ENCODE assay signal across 27 cellular contexts in the genomic region with DNA sequence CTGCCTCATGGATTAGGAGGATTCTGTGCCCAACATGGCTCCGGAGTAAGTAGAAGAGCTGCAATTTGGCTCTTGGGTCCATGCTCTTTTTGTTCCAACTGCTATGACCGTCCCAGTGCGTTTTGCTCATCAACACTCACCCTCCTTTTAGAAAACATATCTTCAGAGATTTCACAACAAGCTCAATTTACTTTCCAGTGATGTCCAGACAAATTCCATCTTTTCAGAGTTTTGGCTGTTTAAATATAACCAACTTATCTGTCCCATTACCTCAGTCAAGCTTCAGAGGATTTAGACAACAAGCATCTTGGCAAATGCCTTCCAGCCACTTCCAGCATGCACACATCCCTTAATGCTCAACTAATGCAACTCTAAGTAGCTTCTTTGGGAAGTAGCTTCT. TPM values are rescaled to one million over a fixed set of nuclear protein-coding genes. Genes with fewer than 3 reads are reported as not detected.
A peak's percentile ranks its signal among the peaks of the same experiment; 100 is the strongest.
DNase-seq lines count a peak whose midpoint lies in the region; ATAC-seq and TF ChIP-seq lines count a peak whose summit lies in the region.
"Had no signal": no experiment of that assay in that cellular context is flagged by ENCODE, and none has a peak within 500 bp of the region (broad histone marks: within the 10 kb centered on the region; RNA-seq: fewer than 3 reads in every experiment).

No MANE protein-coding gene starts in this region.

- no peaks in the 10 kb centered on the region for H3K27me3 ChIP-seq in gastroesophageal sphincter
- no peaks in the 10 kb centered on the region for H3K27me3 ChIP-seq in right cardiac atrium (ENCODE audit: control insufficient read depth, insufficient read depth)
- no peaks in the 10 kb centered on the region for H3K27me3 ChIP-seq in upper lobe of right lung
- H3K27me3 ChIP-seq in mammary epithelial cell (ENCODE audit: insufficient read depth, low read length): peaks cover 6% of the 10 kb centered on the region

- no peaks in the 10 kb centered on the region for H4K20me1 ChIP-seq in mammary epithelial cell (ENCODE audit: insufficient read depth, low read length)

- 43 to 55% methylated on average over 3 of the region's 3 CpGs for WGBS in gastroesophageal sphincter (ENCODE audit: low coverage in 1 of 2), 2 donors
- WGBS in right cardiac atrium: 54% methylated on average over 3 of the region's 3 CpGs
- 94% methylated on average over 3 of the region's 3 CpGs for WGBS in mammary epithelial cell (ENCODE audit: low coverage, missing lambda C conversion rate)

- H3K9me3 ChIP-seq in gastroesophageal sphincter (no peaks in the 10 kb centered on the region), right cardiac atrium (ENCODE audit: control insufficient read depth, low read length) (no peaks in the 10 kb centered on the region), upper lobe of right lung (no peaks in the 10 kb centered on the region), mammary epithelial cell (replicated peaks; ENCODE audit: insufficient read depth, low read length) (no peaks in the 10 kb centered on the region)
- H3K9me3 ChIP-seq: Caco-2 had no signal

- TF ChIP-seq POLR2A in gastroesophageal sphincter (IDR thresholded peaks at IDR 0.05): no peak

- ATAC-seq in gastroesophageal sphincter (peak; percentile 75), right cardiac atrium (peak; percentile 68 to 79), upper lobe of right lung (no peak)
- ATAC-seq: CD8-positive, alpha-beta T cell; HepG2 had no signal

- intact Hi-C loops in right cardiac atrium (cut with DNase I): no loop called here
- intact Hi-C loops in upper lobe of right lung (cut with DNase I): no loop called here
- intact Hi-C loops in mammary epithelial cell (cut with micrococcal nuclease): no loop called here

- BruUV-seq in mammary epithelial cell (replicated peaks; lab: Mats Ljungman, UMichigan): no TSS peak

- DNase-seq in NCI-H446 treated with DMSO at 0.1 percent for 48 hours (lab: John Stamatoyannopoulos, UW) (peak; percentile 2), NCI-H446 (lab: John Stamatoyannopoulos, UW) (no peak), right cardiac atrium (peak in 1 of 3 donors; percentile 28), upper lobe of right lung (no peak), mammary epithelial cell (no peak), NCI-H69 (lab: John Stamatoyannopoulos, UW) (no peak)
- no peak for DNase-seq in activated naive CD4-positive, alpha-beta T cell treated with Interleukin-2 at 50 U/mL for 16 hours
- DNase-seq: Caco-2; CD8-positive, alpha-beta T cell; DMS153; DND-41; GM23248; H7; Karpas-422; NCI-H1092; NCI-H1436 treated with DMSO at 0.1 percent for 48 hours; NCI-H187 treated with DMSO at 0.1 percent for 48 hours; NCI-H2171 treated with DMSO at 0.1 percent for 48 hours; NCI-H345; NCI-H524 treated with DMSO at 0.1 percent for 48 hours; RPMI8226; SHP77 treated with DMSO at 0.1 percent for 48 hours had no signal

- no peak overlapping the region for H3K4me2 ChIP-seq in mammary epithelial cell (ENCODE audit: insufficient read depth, low read depth, low read length)

- H3K9ac ChIP-seq in mammary epithelial cell (ENCODE audit: insufficient read depth, low read length): no peak overlapping the region
- H3K9ac ChIP-seq: GM23248 had no signal

- peak overlapping the region in 3 of 4 donors; percentile 39 to 59 (median 39) for H3K27ac ChIP-seq in gastroesophageal sphincter
- H3K27ac ChIP-seq in right cardiac atrium (ENCODE audit: low read length): no peak overlapping the region
- peak overlapping the region; percentile 42 for H3K27ac ChIP-seq in upper lobe of right lung
- no peak overlapping the region for H3K27ac ChIP-seq in mammary epithelial cell (ENCODE audit: insufficient read depth, low read depth, low read length)
- H3K27ac ChIP-seq: 22Rv1, C4-2B, GM23248 had no signal

- no peak overlapping the region for H2AFZ ChIP-seq in mammary epithelial cell (ENCODE audit: low read depth, low read length)
- H2AFZ ChIP-seq: GM23248 had no signal

- peaks cover 0 to 11% (median 2%) of the 10 kb centered on the region in 3 donors for H3K4me1 ChIP-seq in gastroesophageal sphincter
- no peaks in the 10 kb centered on the region for H3K4me1 ChIP-seq in right cardiac atrium (ENCODE audit: control insufficient read depth, insufficient read depth, low read length)
- H3K4me1 ChIP-seq in upper lobe of right lung: peaks cover 8% of the 10 kb centered on the region
- H3K4me1 ChIP-seq in mammary epithelial cell (ENCODE audit: insufficient read depth, low read length): no peaks in the 10 kb centered on the region
- H3K4me1 ChIP-seq: Caco-2 had no signal

- no peaks in the 10 kb centered on the region for H3K79me2 ChIP-seq in mammary epithelial cell (ENCODE audit: insufficient read depth, low read length)

- H3K4me3 ChIP-seq in gastroesophageal sphincter (no peak overlapping the region), right cardiac atrium (ENCODE audit: low read length) (no peak overlapping the region), upper lobe of right lung (no peak overlapping the region), mammary epithelial cell (replicated peaks in 1 of 3; ENCODE audit: insufficient read depth in 1 of 3, low read depth in 2 of 3, low read length in 3 of 3) (no peak overlapping the region)
- H3K4me3 ChIP-seq: GM23248 had no signal

- no peak for TF ChIP-seq CTCF in gastroesophageal sphincter (IDR thresholded peaks at IDR 0.05)
- no peak for TF ChIP-seq CTCF in upper lobe of right lung (IDR thresholded peaks at IDR 0.05)
- TF ChIP-seq CTCF in mammary epithelial cell (conservative IDR thresholded peaks at IDR 0.05 in 1 of 2, IDR thresholded peaks at IDR 0.05 in 1 of 2; ENCODE audit: extremely low read depth in 1 of 2, insufficient read depth in 1 of 2, low read depth in 1 of 2, low read length in 2 of 2): no peak

- in situ Hi-C loops in mammary epithelial cell (cut with MboI; ENCODE audit: low sequenced_read_pairs in 2 of 2): no loop called here

- CTCF ChIA-PET in mammary epithelial cell (lab: Charles Lee; ENCODE audit: low non-redundant PET): no interaction called here

- H3K36me3 ChIP-seq in gastroesophageal sphincter: no peaks in the 10 kb centered on the region
- H3K36me3 ChIP-seq in upper lobe of right lung: no peaks in the 10 kb centered on the region
- H3K36me3 ChIP-seq in mammary epithelial cell (ENCODE audit: insufficient read depth, low read length): no peaks in the 10 kb centered on the region

- dilution Hi-C loops in mammary epithelial cell (cut with HindIII; ENCODE audit: low sequenced_read_pairs): no loop called here

- TF ChIP-seq EP300 in gastroesophageal sphincter (IDR thresholded peaks at IDR 0.05): no peak

RNA-seq across cellular contexts. Expression of a gene that starts 6.9 kb away (rescaled TPM):
- under 1 TPM in 1 of 4 donors, not detected in 3; 0.15 TPM for total RNA-seq in gastroesophageal sphincter
- total RNA-seq in right cardiac atrium: under 1 TPM; 0.14 to 0.21 (median 0.18) TPM
- 0.07 TPM for polyA plus RNA-seq in right cardiac atrium
- not detected for total RNA-seq in upper lobe of right lung
- total RNA-seq in mammary epithelial cell: not detected
- 0.02 TPM for polyA plus RNA-seq in mammary epithelial cell
- polyA minus RNA-seq in mammary epithelial cell: not detected
- total RNA-seq: CD8-positive, alpha-beta T cell; H7; HepG2; HT1080 had no signal
- polyA plus RNA-seq: GM23248, HepG2 had no signal

Comparison
In these comparisons a context has a peak if more than half of its experiments do, and no peak if none do; other contexts are left out.
1. H3K27ac ChIP-seq: peak in gastroesophageal sphincter (3 of 4) and upper lobe of right lung (single experiment); none in right cardiac atrium (single experiment) and mammary epithelial cell (single experiment).